In genomic region chr10:42975005-42975493, GRCh38 we compare ENCODE assay signal across 14 cellular contexts.
DNase-seq lines count a peak whose midpoint lies in the region; ATAC-seq and TF ChIP-seq lines count a peak whose summit lies in the region.
"Had no signal": no experiment of that assay in that cellular context is flagged by ENCODE, and none has a peak within 500 bp of the region (broad histone marks: within the 10 kb centered on the region; RNA-seq: fewer than 3 reads in every experiment).

No MANE protein-coding gene starts in this region.

- H2BK5ac ChIP-seq in H9 (ENCODE audit: insufficient read length, low read length) = no peak overlapping the region

- no peak overlapping the region for H2BK20ac ChIP-seq in H9 (ENCODE audit: low read depth, low read length, poor library complexity, severe bottlenecking)

- no peaks in the 10 kb centered on the region; a peak in 1 of 7 replicates for H3K36me3 Mint-ChIP-seq in H9 (ENCODE audit: insufficient read depth in 1 of 3, low read depth in 3 of 3)
- H3K36me3 Mint-ChIP-seq: CD4-positive, alpha-beta memory T cell had no signal

- H4K8ac ChIP-seq in H9 (replicated peaks; ENCODE audit: insufficient read length, low read depth, low read length) = no peak overlapping the region

- no peaks in the 10 kb centered on the region for H3K4me1 ChIP-seq in H9 (ENCODE audit: insufficient read depth, low read length)
- H3K4me1 ChIP-seq in body of pancreas = no peaks in the 10 kb centered on the region
- H3K4me1 ChIP-seq: psoas muscle had no signal

- H3K27me3 Mint-ChIP-seq in H9 (ENCODE audit: low read depth) = no peaks in the 10 kb centered on the region; the same call in 1 of the 2 replicates

- no peak for ATAC-seq in body of pancreas
- ATAC-seq: psoas muscle had no signal

- no peak overlapping the region for H4K91ac ChIP-seq in H9 (ENCODE audit: insufficient read length, low read depth, low read length)

- no peak overlapping the region for H3K23ac ChIP-seq in H9 (ENCODE audit: insufficient read length, low read depth, low read length)

- no peak overlapping the region for H2BK15ac ChIP-seq in H9 (ENCODE audit: low read depth, low read length)

- H3K23me2 ChIP-seq in H9 (ENCODE audit: insufficient read length, low read depth, low read length, poor library complexity, severe bottlenecking) = no peaks in the 10 kb centered on the region

- no peak overlapping the region for H3K4me3 Mint-ChIP-seq in H9
- H3K4me3 Mint-ChIP-seq: CD4-positive, alpha-beta memory T cell; T-helper 1 cell treated with Interleukin-12 subunit alpha and Interleukin-12 subunit beta and Interleukin-4 antibody, amounts not matched to agents 30 μg/mL and 1 μg/mL, for 36 hours had no signal

- no peak overlapping the region for H3K18ac ChIP-seq in H9 (ENCODE audit: insufficient read length, low read depth, low read length)

- H3K14ac ChIP-seq in H9 (ENCODE audit: insufficient read depth, low read length) = no peak overlapping the region; the same call in 1 of the 2 replicates

- H3K9me3 Mint-ChIP-seq in H9 = no peaks in the 10 kb centered on the region; a peak in 1 of 5 replicates
- H3K9me3 Mint-ChIP-seq: CD4-positive, alpha-beta memory T cell; T-helper 1 cell treated with Interleukin-12 subunit alpha and Interleukin-12 subunit beta and Interleukin-4 antibody, amounts not matched to agents 30 μg/mL and 1 μg/mL, for 36 hours had no signal

- H3K79me1 ChIP-seq in H9 (ENCODE audit: insufficient read depth, low read depth, low read length, poor library complexity, severe bottlenecking) = no peaks in the 10 kb centered on the region

- no peak overlapping the region for H4K5ac ChIP-seq in H9 (ENCODE audit: insufficient read length, low read depth, low read length)

- peaks cover 0 to 10% of the 10 kb centered on the region in 2 experiments; a peak in 2 of 4 replicates for H3K4me1 Mint-ChIP-seq in H9
- H3K4me1 Mint-ChIP-seq: CD4-positive, alpha-beta memory T cell had no signal

- WGBS in H9 (ENCODE audit: extremely low coverage, insufficient read length, low lambda C conversion rate) = no CpG with 5 or more reads among the region's 4 CpGs
- WGBS in body of pancreas, 2 donors = 70 to 80% methylated on average over 1 to 4 of the region's 4 CpGs

- peak; percentile 23 for DNase-seq in H9
- peak; percentile 76 to 88 for DNase-seq in NOMO-1 (lab: John Stamatoyannopoulos, UW; ENCODE audit: unreplicated experiment in 2 of 2)
- DNase-seq in body of pancreas = peak in 3 of 4 donors; percentile 3 to 6 (median 4)
- peak in 6 of 10 donors; percentile 2 to 66 (median 19) for DNase-seq in posterior cingulate gyrus
- DNase-seq in SHP77 treated with DMSO at 0.1 percent for 48 hours (lab: John Stamatoyannopoulos, UW) = no peak
- DNase-seq in NCI-H82 (lab: John Stamatoyannopoulos, UW) = no peak
- no peak for DNase-seq in stimulated activated naive CD4-positive, alpha-beta T cell treated with Interleukin-2 at 50 U/mL for 16 hours (lab: John Stamatoyannopoulos, UW)
- DNase-seq: amygdala; CD4-positive, alpha-beta memory T cell; cortex of kidney; NCI-H1436; stimulated activated CD4-positive, alpha-beta T cell treated with anti-CD3 and anti-CD28 coated beads, Interleukin-2, amount 100 ng/mL, for 48 hours had no signal

- no peak overlapping the region for H2AK5ac ChIP-seq in H9 (ENCODE audit: insufficient read length, low read length)

- H3K27ac Mint-ChIP-seq in H9 = peak overlapping the region in 1 of 3 experiments; percentile 34; a peak in 2 of 7 replicates
- H3K27ac Mint-ChIP-seq: CD4-positive, alpha-beta memory T cell; T-helper 1 cell treated with Interleukin-12 subunit alpha and Interleukin-12 subunit beta and Interleukin-4 antibody, amounts not matched to agents 30 μg/mL and 1 μg/mL, for 36 hours had no signal

- no peak overlapping the region for H3T11ph ChIP-seq in H9 (ENCODE audit: low read length)

- no peak overlapping the region for H3K9ac ChIP-seq in H9 (ENCODE audit: extremely low read depth, insufficient read length, low read length)

- H3K4me2 ChIP-seq in H9 (ENCODE audit: insufficient read depth, insufficient read length, low read length) = no peak overlapping the region

- no peak overlapping the region for H3K56ac ChIP-seq in H9 (ENCODE audit: insufficient read length, low read depth, low read length)

- H3K27ac ChIP-seq in H9 (ENCODE audit: insufficient read length, low read depth, low read length) (no peak overlapping the region), body of pancreas (no peak overlapping the region)
- H3K27ac ChIP-seq: psoas muscle had no signal

- TF ChIP-seq POLR2A in body of pancreas (IDR thresholded peaks at IDR 0.05) = no peak

- no peak overlapping the region for H2BK120ac ChIP-seq in H9 (ENCODE audit: low read depth, low read length, poor library complexity, severe bottlenecking)

- intact Hi-C loops in body of pancreas (cut with DNase I) (no loop called here), posterior cingulate gyrus (cut with DNase I) (no loop called here)

- no peaks in the 10 kb centered on the region for H4K20me1 ChIP-seq in H9 (ENCODE audit: control insufficient read depth, insufficient read depth, insufficient read length)

- TF ChIP-seq CTCF in H9 (conservative IDR thresholded peaks at IDR 0.05) (no peak), body of pancreas (IDR thresholded peaks at IDR 0.05) (no peak)

- no peak overlapping the region for H2AFZ ChIP-seq in H9 (ENCODE audit: low read length)

- no peak overlapping the region for H3K4ac ChIP-seq in H9 (ENCODE audit: low read depth, low read length)

- no peak overlapping the region for H3K4me3 ChIP-seq in body of pancreas
- H3K4me3 ChIP-seq: psoas muscle had no signal

- H3K36me3 ChIP-seq in body of pancreas (replicated peaks in 1 of 2; ENCODE audit: insufficient read depth in 1 of 2, low read depth in 2 of 2) = no peaks in the 10 kb centered on the region

- H3K79me2 ChIP-seq in H9 (ENCODE audit: insufficient read depth, low read length) = no peaks in the 10 kb centered on the region

- H2BK12ac ChIP-seq in H9 (ENCODE audit: insufficient read length, low read depth, low read length) = no peak overlapping the region

- H3K9me3 ChIP-seq in H9 (ENCODE audit: control insufficient read depth, low read depth, low read length) (no peaks in the 10 kb centered on the region), body of pancreas (no peaks in the 10 kb centered on the region)
- H3K9me3 ChIP-seq: psoas muscle had no signal

- H3K27me3 ChIP-seq in H9 (ENCODE audit: insufficient read depth, low read length) = no peaks in the 10 kb centered on the region
- no peaks in the 10 kb centered on the region for H3K27me3 ChIP-seq in body of pancreas

Comparison
In these comparisons a context has a peak if more than half of its experiments do, and no peak if none do; other contexts are left out.
1. DNase-seq: peak in H9 (single experiment), NOMO-1 (2 of 2), body of pancreas (3 of 4) and posterior cingulate gyrus (6 of 10); none in SHP77 treated with DMSO at 0.1 percent for 48 hours (single experiment), NCI-H82 (single experiment) and stimulated activated naive CD4-positive, alpha-beta T cell treated with Interleukin-2 at 50 U/mL for 16 hours (single experiment).